Comparison of ENCODE assay signal across 6 cellular contexts in genomic region chr20:5071942-5072341, GRCh38. TPM values are rescaled to one million over a fixed set of nuclear protein-coding genes. Genes with fewer than 3 reads are reported as not detected.
A peak's percentile ranks its signal among the peaks of the same experiment; 100 is the strongest.
DNase-seq lines count a peak whose midpoint lies in the region; ATAC-seq, FAIRE-seq and TF ChIP-seq lines count a peak whose summit lies in the region.
"Not testable (repeated sequence)": the region's sequence is repeated elsewhere in the genome, so short reads cannot be mapped to it uniquely, and the experiment has no call there.

No MANE protein-coding gene starts in this region.

- FAIRE-seq in kidney (lab: Jason Lieb, UNC), result not testable (repeated sequence)

- intact Hi-C loops in PC-9 (cut with micrococcal nuclease; ENCODE audit: unreplicated experiment), result loop anchor here (5.0 kb wide), 2 partner anchors 70 to 175 kb away; partner anchors contain the start of gene SLC23A2
- intact Hi-C loops in ascending aorta (cut with DNase I); kidney (cut with DNase I): not testable (repeated sequence)

- H4K20me1 ChIP-seq in Karpas-422 (ENCODE audit: insufficient read depth, low read depth, low read length); PC-9 (ENCODE audit: insufficient read depth): not testable (repeated sequence)

- not testable (repeated sequence) for BruUV-seq in PC-9 (replicated peaks; lab: Mats Ljungman, UMichigan)

- POLR2A ChIA-PET in PC-9 (lab: Charles Lee; ENCODE audit: unreplicated experiment), result not testable (repeated sequence)

- CTCF ChIA-PET in PC-9 (lab: Charles Lee), result interaction anchor here (0.5 kb wide), 1 partner anchor 9 kb away, joined by 13 read pairs; no protein-coding TSS in a partner anchor

- peaks cover 34% of the 10 kb centered on the region for H3F3A ChIP-seq in PC-9 (ENCODE audit: insufficient read depth, low read depth)

- not testable (repeated sequence) for H3K4me2 ChIP-seq in Karpas-422 (ENCODE audit: low read depth, low read length, poor library complexity, severe bottlenecking)
- H3K4me2 ChIP-seq in PC-9, result peak overlapping the region; percentile 40; the same call in 1 of the 2 replicates

- not testable (repeated sequence) for H3K4me3 ChIP-seq in Karpas-422 (ENCODE audit: low read length); PC-9; RWPE2 (ENCODE audit: severe bottlenecking); ascending aorta; kidney (ENCODE audit: low read length in 2 of 2); neutrophil (ENCODE audit: low read depth in 1 of 2, low read length in 1 of 2)

- ATAC-seq in RWPE2 (ENCODE audit: low read depth), result not testable (repeated sequence)

- not testable (repeated sequence) for H3K27ac ChIP-seq in Karpas-422 (ENCODE audit: low read length); kidney (ENCODE audit: low read depth in 2 of 2, low read length in 2 of 2)
- H3K27ac ChIP-seq in PC-9 (peak overlapping the region; percentile 89), RWPE2 (ENCODE audit: poor library complexity, severe bottlenecking) (peak overlapping the region; percentile 72), ascending aorta (peak overlapping the region; percentile 69 to 80), neutrophil (peak overlapping the region; percentile 31)

- not testable (repeated sequence) for H3K79me2 ChIP-seq in Karpas-422 (ENCODE audit: low read length); PC-9 (ENCODE audit: low read depth)

- not testable (repeated sequence) for TF ChIP-seq CTCF in PC-9 (conservative IDR thresholded peaks at IDR 0.05); RWPE2 (IDR thresholded peaks at IDR 0.05; ENCODE audit: poor library complexity, severe bottlenecking); ascending aorta (IDR thresholded peaks at IDR 0.05); kidney (IDR thresholded peaks at IDR 0.05; ENCODE audit: borderline replicate concordance, extremely low read depth, insufficient read depth); neutrophil (IDR thresholded peaks at IDR 0.05)

- H3K9me3 ChIP-seq in Karpas-422 (ENCODE audit: low read length); PC-9 (ENCODE audit: insufficient read depth, low read depth); RWPE2 (ENCODE audit: severe bottlenecking); ascending aorta; kidney (ENCODE audit: control insufficient read depth in 1 of 2, low read length in 2 of 2); neutrophil: not testable (repeated sequence)

- not testable (repeated sequence) for H3K4me1 ChIP-seq in Karpas-422 (ENCODE audit: low read length); kidney (ENCODE audit: control insufficient read depth in 1 of 2, insufficient read depth in 1 of 2, low read depth in 1 of 2, low read length in 2 of 2)
- peaks cover 32% of the 10 kb centered on the region for H3K4me1 ChIP-seq in PC-9 (replicated peaks; ENCODE audit: insufficient read depth)
- H3K4me1 ChIP-seq in RWPE2 (ENCODE audit: insufficient read depth, poor library complexity, severe bottlenecking), result peaks cover 16% of the 10 kb centered on the region
- peaks cover 10 to 12% of the 10 kb centered on the region in 2 donors for H3K4me1 ChIP-seq in ascending aorta
- peaks cover 39 to 56% of the 10 kb centered on the region in 2 experiments for H3K4me1 ChIP-seq in neutrophil (ENCODE audit: control insufficient read depth in 1 of 2, insufficient read depth in 1 of 2, low read depth in 1 of 2, low read length in 1 of 2)

- not testable (repeated sequence) for H3K9me2 ChIP-seq in Karpas-422 (replicated peaks; ENCODE audit: insufficient read depth, low read length); PC-9 (ENCODE audit: insufficient read depth)

- not testable (repeated sequence) for H3K27me3 ChIP-seq in Karpas-422 (ENCODE audit: low read length); PC-9 (ENCODE audit: insufficient read depth, low read depth); RWPE2 (ENCODE audit: insufficient read depth, poor library complexity, severe bottlenecking); ascending aorta; neutrophil

- H3K36me3 ChIP-seq in Karpas-422 (ENCODE audit: insufficient read depth, low read length); PC-9 (ENCODE audit: low read depth); RWPE2 (ENCODE audit: low read depth); ascending aorta; kidney (ENCODE audit: control insufficient read depth in 1 of 2, insufficient read depth in 2 of 2, low read length in 2 of 2); neutrophil: not testable (repeated sequence)

- DNase-seq in Karpas-422 (peak; percentile 10), kidney (peak; percentile 38)
- DNase-seq in PC-9; RWPE2 (ENCODE audit: low spot score); ascending aorta (ENCODE audit: low spot score in 2 of 2): not testable (repeated sequence)

- not testable (repeated sequence) for H3K9ac ChIP-seq in Karpas-422 (ENCODE audit: low read length); kidney (ENCODE audit: low read length in 2 of 2)

- not testable (repeated sequence) for H2AFZ ChIP-seq in Karpas-422 (ENCODE audit: low read length); PC-9

RNA-seq across cellular contexts. Expression of gene TMEM230, which starts 40.9 kb away (rescaled TPM):
- total RNA-seq in Karpas-422 (2014; rRNA removed; shearing (Covaris generic); ENCODE audit: low replicate concordance), result 124 and 228 TPM in 2 replicates
- total RNA-seq in PC-9 (2021) (73.1 and 94.3 TPM in 2 replicates), ascending aorta (114 TPM), kidney (102 TPM)
- polyA plus RNA-seq in kidney (ENCODE audit: insufficient read depth, low read depth, low replicate concordance), result 163 TPM

RNA-seq across cellular contexts. Expression of gene PCNA, which starts 47.8 kb away (rescaled TPM):
- total RNA-seq in Karpas-422 (2014; rRNA removed; shearing (Covaris generic); ENCODE audit: low replicate concordance), result 99.1 and 185 TPM in 2 replicates
- total RNA-seq in PC-9 (2021) (164 and 207 TPM in 2 replicates), ascending aorta (52.5 TPM), kidney (46.4 TPM)
- polyA plus RNA-seq in kidney (ENCODE audit: insufficient read depth, low read depth, low replicate concordance), result 48.2 TPM

RNA-seq across cellular contexts. Expression of gene CDS2, which starts 54.9 kb away (rescaled TPM):
- 12.5 and 26.8 TPM in 2 replicates for total RNA-seq in Karpas-422 (2014; rRNA removed; shearing (Covaris generic); ENCODE audit: low replicate concordance)
- total RNA-seq in PC-9 (2021), result 37.0 and 42.8 TPM in 2 replicates
- 41.4 TPM for total RNA-seq in ascending aorta
- 67.9 TPM for total RNA-seq in kidney
- polyA plus RNA-seq in kidney (ENCODE audit: insufficient read depth, low read depth, low replicate concordance), result 19.9 TPM
